9 cellular contexts compared by ENCODE assay signal in genomic region chr1:67833595-67833926, GRCh38. TPM values are rescaled to one million over a fixed set of nuclear protein-coding genes. Genes with fewer than 3 reads are reported as not detected.
DNase-seq lines count a peak whose midpoint lies in the region; ATAC-seq, FAIRE-seq and TF ChIP-seq lines count a peak whose summit lies in the region.
"Had no signal": no experiment of that assay in that cellular context is flagged by ENCODE, and none has a peak within 500 bp of the region (broad histone marks: within the 10 kb centered on the region; RNA-seq: fewer than 3 reads in every experiment).

No MANE protein-coding gene starts in this region.

- FAIRE-seq in H54 (lab: Jason Lieb, UNC), result no peak

- no peak overlapping the region for H3K27ac Mint-ChIP-seq in immature natural killer cell
- H3K27ac Mint-ChIP-seq: activated naive CD4-positive, alpha-beta T cell treated with anti-CD3 and anti-CD28 coated beads, Interleukin-2, amount 50 U/mL, for 72 hours had no signal

- peaks cover 16 to 32% (median 18%) of the 10 kb centered on the region in 3 donors for H3K27me3 Mint-ChIP-seq in immature natural killer cell (ENCODE audit: low read depth in 3 of 3)

- peaks cover 0 to 3% (median 0%) of the 10 kb centered on the region in 6 donors for H3K9me3 Mint-ChIP-seq in immature natural killer cell
- H3K9me3 Mint-ChIP-seq: activated naive CD4-positive, alpha-beta T cell treated with anti-CD3 and anti-CD28 coated beads, Interleukin-2, amount 50 U/mL, for 72 hours had no signal

- H3K4me3 ChIP-seq in astrocyte of the spinal cord (ENCODE audit: low read depth, low read length), result peak overlapping the region; percentile 89

- no peak for ATAC-seq in HG03457 (IDR thresholded peaks at IDR 0.05; ENCODE audit: unreplicated experiment)

- TF ChIP-seq POLR2A in H54 (IDR thresholded peaks at IDR 0.05; ENCODE audit: low read depth, low read length), result no peak; the same call in 1 of the 2 replicates

- no peaks in the 10 kb centered on the region for H3K36me3 Mint-ChIP-seq in immature natural killer cell

- peaks cover 19 to 21% of the 10 kb centered on the region in 2 donors for H3K4me1 Mint-ChIP-seq in immature natural killer cell

- in situ Hi-C loops in astrocyte of the spinal cord (cut with HindIII; ENCODE audit: low sequenced_read_pairs), result no loop called here

- H3K4me3 Mint-ChIP-seq in immature natural killer cell, result peak overlapping the region; percentile 43 to 62 (median 50)

- TF ChIP-seq CTCF in astrocyte of the spinal cord (IDR thresholded peaks at IDR 0.05; ENCODE audit: low read depth, low read length), result no peak

- DNase-seq in activated naive CD4-positive, alpha-beta T cell treated with Interleukin-2 at 50 U/mL for 16 hours, result peak; percentile 3
- DNase-seq in activated naive CD4-positive, alpha-beta T cell treated with anti-CD3 and anti-CD28 coated beads, Interleukin-2, amount 50 U/mL, for 16 hours, result no peak
- no peak for DNase-seq in astrocyte of the spinal cord (ENCODE audit: low read depth, low spot score)
- no peak for DNase-seq in immature natural killer cell
- peak; percentile 71 for DNase-seq in stromal cell of bone marrow (ENCODE audit: low read depth)
- DNase-seq in H54 (ENCODE audit: insufficient read length, low spot score), result no peak
- no peak for DNase-seq in retina

RNA-seq across cellular contexts. Expression of gene GNG12, which starts 0.3 kb away (rescaled TPM):
- polyA plus RNA-seq in immature natural killer cell, result under 1 TPM in 1 of 3 donors, not detected in 2; 0.06 TPM

Comparison
In these comparisons a context has a peak if more than half of its experiments do, and no peak if none do; other contexts are left out.
1. DNase-seq: peak in activated naive CD4-positive, alpha-beta T cell treated with Interleukin-2 at 50 U/mL for 16 hours (single experiment) and stromal cell of bone marrow (single experiment); none in activated naive CD4-positive, alpha-beta T cell treated with anti-CD3 and anti-CD28 coated beads, Interleukin-2, amount 50 U/mL, for 16 hours (single experiment), astrocyte of the spinal cord (single experiment), immature natural killer cell (0 of 3), H54 (single experiment) and retina (single experiment).